ENCODE assay signal across 15 cellular contexts in the genomic region with DNA sequence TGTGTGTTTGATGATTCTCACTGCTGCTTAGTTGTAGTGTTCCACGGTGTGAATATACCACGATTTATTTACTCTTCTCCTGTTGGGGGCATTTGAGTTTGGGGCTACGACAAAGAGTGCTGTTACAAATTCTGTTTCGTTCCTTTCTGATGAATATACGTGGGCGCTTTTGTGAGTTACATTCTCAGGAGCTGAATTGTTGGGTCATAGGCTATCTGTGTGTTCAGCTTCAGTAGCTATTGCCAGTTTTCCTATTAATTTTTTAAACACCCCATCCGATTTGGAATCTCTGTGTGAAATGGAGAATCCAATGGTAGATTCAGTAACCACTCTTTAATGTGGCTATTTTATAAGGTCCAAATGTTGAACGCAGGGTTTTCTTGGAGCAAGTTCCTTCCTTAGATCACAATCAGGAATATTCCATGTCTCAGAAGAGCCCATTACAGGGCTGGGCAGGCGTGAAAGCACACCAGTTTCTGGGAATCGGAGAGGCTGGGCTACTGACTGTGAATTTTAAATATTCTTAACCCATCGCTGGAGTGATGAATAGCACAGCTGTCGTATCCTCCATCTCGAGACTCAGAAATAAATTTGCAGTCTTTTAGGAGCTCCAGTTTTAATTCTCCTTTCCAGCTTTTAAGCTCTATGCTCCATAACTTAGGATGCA.
DNase-seq lines count a peak whose midpoint lies in the region; ATAC-seq and TF ChIP-seq lines count a peak whose summit lies in the region.
"Had no signal": no experiment of that assay in that cellular context is flagged by ENCODE, and none has a peak within 500 bp of the region (broad histone marks: within the 10 kb centered on the region; RNA-seq: fewer than 3 reads in every experiment).

No MANE protein-coding gene starts in this region.

- H3K4me3 ChIP-seq in heart right ventricle = peak overlapping the region in 5 of 10 donors; percentile 16 to 31 (median 30)
- H3K4me3 ChIP-seq in choroid plexus epithelial cell (ENCODE audit: low read depth, low read length) = peak overlapping the region; percentile 23
- H3K4me3 ChIP-seq in vagina = peak overlapping the region in 1 of 2 donors; percentile 1
- no peak overlapping the region for H3K4me3 ChIP-seq in brain microvascular endothelial cell (ENCODE audit: low read depth, low read length)
- no peak overlapping the region for H3K4me3 ChIP-seq in suprapubic skin
- H3K4me3 ChIP-seq: tibial artery had no signal

- H3K36me3 ChIP-seq in heart right ventricle = no peaks in the 10 kb centered on the region
- no peaks in the 10 kb centered on the region for H3K36me3 ChIP-seq in vagina
- no peaks in the 10 kb centered on the region for H3K36me3 ChIP-seq in brain microvascular endothelial cell (replicated peaks)
- no peaks in the 10 kb centered on the region for H3K36me3 ChIP-seq in suprapubic skin
- H3K36me3 ChIP-seq: tibial artery, WERI-Rb-1 had no signal

- in situ Hi-C loops in brain microvascular endothelial cell (cut with HindIII; ENCODE audit: low pct_ligation_motif_present, low sequenced_read_pairs) = loop anchor here (25.0 kb wide), 1 partner anchor 119 kb away; no protein-coding TSS in a partner anchor

- no peak for DNase-seq in heart right ventricle
- no peak for DNase-seq in left cardiac atrium
- peak; percentile 21 for DNase-seq in choroid plexus epithelial cell (ENCODE audit: low read depth)
- peak; percentile 40 for DNase-seq in myocyte (ENCODE audit: low read depth)
- DNase-seq in vagina (ENCODE audit: extremely low spot score in 2 of 2) = no peak
- DNase-seq in brain microvascular endothelial cell = no peak
- DNase-seq in MV-4-11 (lab: John Stamatoyannopoulos, UW) = no peak
- DNase-seq in suprapubic skin (ENCODE audit: low spot score in 2 of 2) = no peak
- DNase-seq: DMS153, NCI-H2171 treated with DMSO at 0.1 percent for 48 hours, SK-N-SH, small intestine, tibial artery had no signal

- H3K4me1 ChIP-seq in heart right ventricle (peaks cover 0 to 57% (median 44%) of the 10 kb centered on the region in 9 donors), vagina (peaks cover 30% of the 10 kb centered on the region), suprapubic skin (peaks cover 32% of the 10 kb centered on the region)

- H3K27ac ChIP-seq in heart right ventricle (peak overlapping the region in 8 of 10 donors; percentile 9 to 81 (median 43)), vagina (peak overlapping the region; percentile 15), brain microvascular endothelial cell (no peak overlapping the region), suprapubic skin (no peak overlapping the region)
- H3K27ac ChIP-seq: tibial artery, WERI-Rb-1 had no signal

- ATAC-seq in heart right ventricle = peak in 1 of 8 donors; percentile 20
- ATAC-seq in left cardiac atrium = no peak
- ATAC-seq: left lobe of liver had no signal

- H3K27me3 ChIP-seq in heart right ventricle (no peaks in the 10 kb centered on the region), vagina (no peaks in the 10 kb centered on the region), brain microvascular endothelial cell (replicated peaks) (no peaks in the 10 kb centered on the region), suprapubic skin (no peaks in the 10 kb centered on the region)
- H3K27me3 ChIP-seq: tibial artery had no signal

- no peak for TF ChIP-seq EP300 in suprapubic skin (IDR thresholded peaks at IDR 0.05)

- intact Hi-C loops in heart right ventricle (cut with DNase I) (loop anchor here in 6 of 10 donors (5.0 to 10.0 kb wide), 5 partner anchors 52 to 116 kb away; a partner anchor contains a TSS), left cardiac atrium (cut with DNase I) (loop anchor here in 1 of 2 donors (5.0 kb wide), 1 partner anchor 34 kb away; no protein-coding TSS in a partner anchor), vagina (cut with DNase I) (no loop called here)

- no peak for TF ChIP-seq POLR2A in vagina (IDR thresholded peaks at IDR 0.05)
- TF ChIP-seq POLR2A in suprapubic skin (IDR thresholded peaks at IDR 0.05) = no peak

- 52 to 62% methylated on average over 13 of the region's 13 CpGs for WGBS in heart right ventricle, 2 donors
- WGBS in suprapubic skin = 74% methylated on average over 13 of the region's 13 CpGs

- peaks cover 0 to 5% (median 0%) of the 10 kb centered on the region in 11 donors for H3K9me3 ChIP-seq in heart right ventricle
- H3K9me3 ChIP-seq in vagina = no peaks in the 10 kb centered on the region
- no peaks in the 10 kb centered on the region for H3K9me3 ChIP-seq in suprapubic skin
- H3K9me3 ChIP-seq: SK-N-SH, tibial artery had no signal

- TF ChIP-seq CTCF in heart right ventricle (IDR thresholded peaks at IDR 0.05) (no peak), choroid plexus epithelial cell (conservative IDR thresholded peaks at IDR 0.05; ENCODE audit: low read depth, low read length) (no peak), vagina (IDR thresholded peaks at IDR 0.05) (no peak), brain microvascular endothelial cell (IDR thresholded peaks at IDR 0.05; ENCODE audit: low read depth, low read length, missing control alignments) (no peak), suprapubic skin (IDR thresholded peaks at IDR 0.05) (no peak)

Comparison
In these comparisons a context has a peak if more than half of its experiments do, and no peak if none do; other contexts are left out.
1. DNase-seq: peak in choroid plexus epithelial cell (single experiment) and myocyte (single experiment); none in heart right ventricle (0 of 2), left cardiac atrium (single experiment), vagina (0 of 2), brain microvascular endothelial cell (single experiment), MV-4-11 (single experiment) and suprapubic skin (0 of 2).
2. H3K27ac ChIP-seq: peak in heart right ventricle (8 of 10) and vagina (single experiment); none in brain microvascular endothelial cell (single experiment) and suprapubic skin (single experiment).